Comparison of ENCODE assay signal across 19 cellular contexts in the genomic region with DNA sequence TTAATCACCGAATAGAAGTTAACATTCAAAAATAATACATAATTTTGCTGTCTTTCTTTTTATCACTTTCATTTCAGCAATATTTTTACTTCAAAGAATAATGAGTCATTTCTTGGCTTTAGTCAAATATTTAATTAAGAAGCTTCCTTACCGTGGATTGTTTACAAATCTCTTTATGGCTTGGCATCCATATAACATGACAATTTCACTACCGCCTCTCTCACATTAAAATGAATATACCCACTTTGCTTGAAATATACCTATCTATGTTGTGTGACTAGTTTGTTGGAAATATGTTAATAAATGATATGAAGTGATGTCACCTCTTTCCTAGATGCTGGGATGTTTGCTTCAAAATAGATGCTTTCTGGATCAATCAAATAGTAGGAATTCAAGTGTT.
"Had no signal": no experiment of that assay in that cellular context is flagged by ENCODE, and none has a peak within 500 bp of the region (broad histone marks: within the 10 kb centered on the region; RNA-seq: fewer than 3 reads in every experiment).

No MANE protein-coding gene starts in this region.

- H3K4me2 ChIP-seq: PC-9 had no signal

- DNase-seq: activated B cell treated with CpG ODN at 0.5 μM for 24 hours; activated CD4-positive, alpha-beta memory T cell treated with anti-CD3 and anti-CD28 coated beads for 36 hours; activated CD4-positive, alpha-beta T cell treated with anti-CD3 and anti-CD28 coated beads, Interleukin-2, amount 10 ng/mL, durations not matched to agents 7 days and 5 days; activated CD8-positive, alpha-beta memory T cell treated with anti-CD3 and anti-CD28 coated beads for 24 hours; activated gamma-delta T cell; activated naive CD4-positive, alpha-beta T cell treated with anti-CD3 and anti-CD28 coated beads for 36 hours; activated T-cell treated with anti-CD3 and anti-CD28 coated beads, Interleukin-2, amount 50 U/mL, for 4 hours; amygdala; cortex of kidney; Karpas-422; NCI-H1694 treated with DMSO at 0.1 percent for 48 hours; NCI-H2081 treated with DMSO at 0.1 percent for 48 hours; NCI-H2171; NCI-H345; NCI-H510A treated with DMSO at 0.1 percent for 48 hours; PC-9; SHP77 treated with DMSO at 0.1 percent for 48 hours; T-helper 17 cell; T-helper 9 cell had no signal

- H2AFZ ChIP-seq: PC-9 had no signal

- H3K27ac ChIP-seq: PC-9 had no signal

- H3K4me3 ChIP-seq: PC-9 had no signal
